8 cellular contexts compared by ENCODE assay signal in the genomic region with DNA sequence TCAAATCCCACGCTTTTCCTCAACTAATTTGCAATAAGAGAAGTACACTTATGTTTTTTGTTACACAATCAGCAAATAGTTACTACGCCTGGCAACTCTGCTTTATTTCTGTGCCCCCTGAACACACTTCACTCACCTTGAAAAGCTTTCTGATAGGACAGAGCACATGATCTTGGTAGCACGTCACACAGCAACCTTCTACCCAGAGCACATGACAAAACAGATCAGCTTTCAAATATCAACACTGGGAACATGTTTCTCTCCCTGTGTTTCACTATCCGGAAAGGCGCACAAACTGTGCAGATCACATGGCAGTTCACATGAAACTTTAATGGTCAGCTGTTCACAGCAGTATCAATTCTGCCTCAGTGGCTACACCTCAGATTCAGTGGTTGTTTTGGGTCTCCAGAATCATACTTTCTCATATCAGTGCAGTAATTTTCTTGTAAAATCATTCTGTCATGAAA. TPM values are rescaled to one million over a fixed set of nuclear protein-coding genes. Genes with fewer than 3 reads are reported as not detected.
DNase-seq lines count a peak whose midpoint lies in the region; ATAC-seq and TF ChIP-seq lines count a peak whose summit lies in the region.

No MANE protein-coding gene starts in this region.

- intact Hi-C loops in Panc1 (cut with micrococcal nuclease; ENCODE audit: unreplicated experiment), result no loop called here
- intact Hi-C loops in sciatic nerve (cut with DNase I), result no loop called here

- no peaks in the 10 kb centered on the region for H3K36me3 ChIP-seq in Panc1 (ENCODE audit: control insufficient read depth, insufficient read depth, low read length)

- H3K27ac ChIP-seq in Panc1 (ENCODE audit: low read length), result peak overlapping the region; percentile 53

- CTCF ChIA-PET in HEK293T (lab: Yijun Ruan, JAX) (no interaction called here), Panc1 (lab: Charles Lee) (no interaction called here)

- no peaks in the 10 kb centered on the region for H3K9me3 ChIP-seq in Panc1 (ENCODE audit: control insufficient read depth, insufficient read depth, low read depth, low read length)

- POLR2A ChIA-PET in HEK293T (lab: Yijun Ruan, JAX), result interaction anchor here (1.5 kb wide), 1 partner anchor 10 kb away, joined by 3 read pairs; no protein-coding TSS in a partner anchor
- POLR2A ChIA-PET in Panc1 (lab: Charles Lee), result no interaction called here

- ATAC-seq in Panc1 (no peak), sciatic nerve (peak; percentile 53), GM18519 (IDR thresholded peaks at IDR 0.05; ENCODE audit: low FRiP score, unreplicated experiment) (no peak)
- ATAC-seq in activated CD4-positive, CD25-positive, alpha-beta regulatory T cell treated with anti-CD3 and anti-CD28 coated beads, Interleukin-2, amount 50 U/mL, for 24 hours, result no peak

- no peaks in the 10 kb centered on the region for H3K27me3 ChIP-seq in Panc1 (ENCODE audit: control insufficient read depth, insufficient read depth, low read length)

- peak; percentile 67 for DNase-seq in HEK293T (ENCODE audit: extremely low spot score)
- DNase-seq in Panc1 (ENCODE audit: low read depth, low spot score), result no peak
- DNase-seq in fibroblast of the aortic adventitia (ENCODE audit: low read depth), result peak; percentile 68
- DNase-seq in sciatic nerve (ENCODE audit: low spot score), result no peak
- no peak for DNase-seq in mesenteric fat pad (ENCODE audit: low spot score)
- no peak for DNase-seq in NCI-H2227 (lab: John Stamatoyannopoulos, UW; ENCODE audit: unreplicated experiment)

- TF ChIP-seq CTCF in Panc1 (IDR thresholded peaks at IDR 0.05) (no peak), fibroblast of the aortic adventitia (IDR thresholded peaks at IDR 0.05; ENCODE audit: insufficient read depth, low read length) (no peak)

- H3K4me3 ChIP-seq in Panc1 (ENCODE audit: low read depth in 2 of 2, low read length in 2 of 2) (peak overlapping the region; percentile 84 to 87), fibroblast of the aortic adventitia (ENCODE audit: low read depth, low read length) (peak overlapping the region; percentile 82)

- H3K4me1 ChIP-seq in Panc1 (ENCODE audit: control insufficient read depth, insufficient read depth, low read length), result peaks cover 27% of the 10 kb centered on the region

- in situ Hi-C loops in Panc1 (cut with HindIII; ENCODE audit: low pct_unique_long_range_greater_than_20kb, low sequenced_read_pairs), result no loop called here

- BruUV-seq in Panc1 (replicated peaks; lab: Mats Ljungman, UMichigan), result no TSS peak

TF ChIP-seq in HEK293T, 16 proteins besides CTCF, POLR2A, EP300 and RAD21:
- peak; percentile 88 for TF ChIP-seq L3MBTL2 (conservative IDR thresholded peaks at IDR 0.05)
- peak; percentile 89 for TF ChIP-seq FOXK2 (IDR thresholded peaks at IDR 0.05)
- peak; percentile 89 for TF ChIP-seq FOXM1 (IDR thresholded peaks at IDR 0.05; ENCODE audit: borderline replicate concordance)
- TF ChIP-seq, protein P1, sequence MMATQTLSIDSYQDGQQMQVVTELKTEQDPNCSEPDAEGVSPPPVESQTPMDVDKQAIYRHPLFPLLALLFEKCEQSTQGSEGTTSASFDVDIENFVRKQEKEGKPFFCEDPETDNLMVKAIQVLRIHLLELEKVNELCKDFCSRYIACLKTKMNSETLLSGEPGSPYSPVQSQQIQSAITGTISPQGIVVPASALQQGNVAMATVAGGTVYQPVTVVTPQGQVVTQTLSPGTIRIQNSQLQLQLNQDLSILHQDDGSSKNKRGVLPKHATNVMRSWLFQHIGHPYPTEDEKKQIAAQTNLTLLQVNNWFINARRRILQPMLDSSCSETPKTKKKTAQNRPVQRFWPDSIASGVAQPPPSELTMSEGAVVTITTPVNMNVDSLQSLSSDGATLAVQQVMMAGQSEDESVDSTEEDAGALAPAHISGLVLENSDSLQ (IDR thresholded peaks at IDR 0.05), result 0 out of 2 replicates have a peak, but pooled peaks have one; percentile 14
- TF ChIP-seq SUZ12 (IDR thresholded peaks at IDR 0.05), result no peak

RNA-seq across cellular contexts. Expression of a gene that starts 2.2 kb away (rescaled TPM):
- total RNA-seq in Panc1 (2021; ENCODE audit: unreplicated experiment) (10.8 TPM), fibroblast of the aortic adventitia (ENCODE audit: low replicate concordance) (6.0 and 7.7 TPM in 2 replicates), sciatic nerve (7.0 TPM), mesenteric fat pad (53.9 TPM)
- 4.7 TPM for polyA plus RNA-seq in Panc1 (2012; ENCODE audit: insufficient read length)

RNA-seq across cellular contexts. Expression of a gene that starts 56.3 kb away (rescaled TPM):
- total RNA-seq in Panc1 (2021; ENCODE audit: unreplicated experiment) (0.39 TPM), fibroblast of the aortic adventitia (ENCODE audit: low replicate concordance) (1.4 and 3.1 TPM in 2 replicates), sciatic nerve (2.1 TPM), mesenteric fat pad (0.58 TPM)
- polyA plus RNA-seq in Panc1 (2012; ENCODE audit: insufficient read length), result 0.42 TPM

Comparison
In these comparisons a context has a peak if more than half of its experiments do, and no peak if none do; other contexts are left out.
1. DNase-seq: peak in HEK293T (single experiment) and fibroblast of the aortic adventitia (single experiment); none in Panc1 (single experiment), sciatic nerve (single experiment), mesenteric fat pad (single experiment) and NCI-H2227 (single experiment).